Comparison of ENCODE assay signal across 17 cellular contexts in genomic region chr22:22761963-22762772, GRCh38.
A peak's percentile ranks its signal among the peaks of the same experiment; 100 is the strongest.
DNase-seq lines count a peak whose midpoint lies in the region; ATAC-seq lines count a peak whose summit lies in the region.
"Had no signal": no experiment of that assay in that cellular context is flagged by ENCODE, and none has a peak within 500 bp of the region (broad histone marks: within the 10 kb centered on the region; RNA-seq: fewer than 3 reads in every experiment).

No MANE protein-coding gene starts in this region.

- peaks cover 22% of the 10 kb centered on the region for H3K4me1 Mint-ChIP-seq in activated CD8-positive, alpha-beta T cell treated with anti-CD3 and anti-CD28 coated beads, Interleukin-2, amount 10 ng/mL, durations not matched to agents 7 days and 5 days (ENCODE audit: low read depth)

- H2BK120ac ChIP-seq in trophoblast cell (ENCODE audit: insufficient read depth, low read length, poor library complexity), result no peak overlapping the region

- no peak overlapping the region for H3K4ac ChIP-seq in trophoblast cell (ENCODE audit: low read depth, low read length)

- H4K8ac ChIP-seq in trophoblast cell (ENCODE audit: low read depth, low read length), result no peak overlapping the region

- no CpG with 5 or more reads among the region's 8 CpGs for WGBS in trophoblast cell (ENCODE audit: extremely low coverage, insufficient coverage, insufficient read length)

- no peak overlapping the region for H3K23ac ChIP-seq in trophoblast cell (ENCODE audit: low read length)

- no peak overlapping the region for H3K9ac ChIP-seq in trophoblast cell (ENCODE audit: low read length)

- no peaks in the 10 kb centered on the region for H3K9me3 ChIP-seq in trophoblast cell (ENCODE audit: insufficient read depth, low read depth, low read length)
- H3K9me3 ChIP-seq: SJCRH30 had no signal

- H3K27ac ChIP-seq in trophoblast cell (ENCODE audit: low read depth, low read length), result no peak overlapping the region
- H3K27ac ChIP-seq: SJCRH30 had no signal

- POLR2A ChIA-PET in activated CD8-positive, alpha-beta T cell treated with anti-CD3 and anti-CD28 coated beads, Interleukin-2, amount 10 ng/mL, durations not matched to agents 7 days and 5 days (lab: Charles Lee), result no interaction called here

- H2AK5ac ChIP-seq in trophoblast cell (ENCODE audit: low read length), result no peak overlapping the region

- no peaks in the 10 kb centered on the region for H3K36me3 ChIP-seq in trophoblast cell (ENCODE audit: control insufficient read depth in 1 of 2, insufficient read depth in 2 of 2, low read length in 2 of 2)
- H3K36me3 ChIP-seq: SJCRH30 had no signal

- H3K4me2 ChIP-seq in trophoblast cell (ENCODE audit: low read length), result no peak overlapping the region

- H3K27me3 Mint-ChIP-seq in activated CD8-positive, alpha-beta T cell treated with anti-CD3 and anti-CD28 coated beads, Interleukin-2, amount 10 ng/mL, durations not matched to agents 7 days and 5 days (ENCODE audit: low read depth), result no peaks in the 10 kb centered on the region

- H3K79me2 ChIP-seq in trophoblast cell (ENCODE audit: control insufficient read depth, insufficient read depth, low read length, poor library complexity), result no peaks in the 10 kb centered on the region

- H2BK5ac ChIP-seq in trophoblast cell (ENCODE audit: low read depth, low read length, poor library complexity), result no peak overlapping the region

- no peak for ATAC-seq in activated CD8-positive, alpha-beta T cell treated with anti-CD3 and anti-CD28 coated beads, Interleukin-2, amount 10 ng/mL, durations not matched to agents 7 days and 5 days
- ATAC-seq in left lobe of liver (no peak), GM21381 (IDR thresholded peaks at IDR 0.05; ENCODE audit: unreplicated experiment) (no peak)
- ATAC-seq: PC-3 had no signal

- no peak overlapping the region for H3K4me3 Mint-ChIP-seq in activated CD8-positive, alpha-beta T cell treated with anti-CD3 and anti-CD28 coated beads, Interleukin-2, amount 10 ng/mL, durations not matched to agents 7 days and 5 days
- H3K4me3 Mint-ChIP-seq: HFFc6 had no signal

- H4K91ac ChIP-seq in trophoblast cell (ENCODE audit: low read depth, low read length), result no peak overlapping the region

- H3K36me3 Mint-ChIP-seq in activated CD8-positive, alpha-beta T cell treated with anti-CD3 and anti-CD28 coated beads, Interleukin-2, amount 10 ng/mL, durations not matched to agents 7 days and 5 days (ENCODE audit: low read depth), result no peaks in the 10 kb centered on the region

- peak; percentile 16 for DNase-seq in activated CD4-positive, CD25-positive, alpha-beta regulatory T cell treated with anti-CD3 and anti-CD28 coated beads, Interleukin-2, amount 50 U/mL, for 72 hours
- DNase-seq in activated CD4-positive, CD25-positive, alpha-beta regulatory T cell (lab: John Stamatoyannopoulos, UW), result no peak
- DNase-seq in activated CD8-positive, alpha-beta T cell treated with anti-CD3 and anti-CD28 coated beads, Interleukin-2, amount 10 ng/mL, durations not matched to agents 7 days and 5 days, result peak; percentile 5
- DNase-seq in left lobe of liver (ENCODE audit: low spot score), result peak; percentile 28
- no peak for DNase-seq in epidermal melanocyte (ENCODE audit: insufficient read length, low spot score)
- no peak for DNase-seq in trophoblast cell
- no peak for DNase-seq in cerebellar cortex (ENCODE audit: low spot score)
- DNase-seq: 8988T, GF-D8, HFFc6, KG1, NCI-H1417 treated with DMSO at 0.1 percent for 48 hours, NCI-H2029, NCI-H774, PC-3, SJCRH30 had no signal

- no peak overlapping the region for H4K12ac ChIP-seq in trophoblast cell (ENCODE audit: low read depth, low read length)

- no peak overlapping the region for H3K18ac ChIP-seq in trophoblast cell (ENCODE audit: low read length)

- H3K4me1 ChIP-seq in trophoblast cell (ENCODE audit: control insufficient read depth in 1 of 2, insufficient read depth in 2 of 2, low read length in 2 of 2), result no peaks in the 10 kb centered on the region

- CTCF ChIA-PET in activated CD8-positive, alpha-beta T cell treated with anti-CD3 and anti-CD28 coated beads, Interleukin-2, amount 10 ng/mL, durations not matched to agents 7 days and 5 days (lab: Charles Lee), result interaction anchor here (1.0 to 9.2 kb wide), 2 partner anchors 7 to 8 kb away, joined by 6 to 134 read pairs; no protein-coding TSS in a partner anchor

- no peak overlapping the region for H3K14ac ChIP-seq in trophoblast cell (ENCODE audit: low read length)

- H2AFZ ChIP-seq in trophoblast cell (ENCODE audit: insufficient read depth, low read length, poor library complexity), result no peak overlapping the region

- no peaks in the 10 kb centered on the region for H3K79me1 ChIP-seq in trophoblast cell (ENCODE audit: low read length)

- no peak overlapping the region for H2BK12ac ChIP-seq in trophoblast cell (ENCODE audit: low read length)

- no peak overlapping the region for H3K4me3 ChIP-seq in trophoblast cell (ENCODE audit: low read depth, low read length)
- H3K4me3 ChIP-seq: SJCRH30 had no signal

- H3K9me3 Mint-ChIP-seq in activated CD8-positive, alpha-beta T cell treated with anti-CD3 and anti-CD28 coated beads, Interleukin-2, amount 10 ng/mL, durations not matched to agents 7 days and 5 days (ENCODE audit: insufficient read depth), result no peaks in the 10 kb centered on the region
- H3K9me3 Mint-ChIP-seq: HFFc6 had no signal

- no peaks in the 10 kb centered on the region for H3K27me3 ChIP-seq in trophoblast cell (ENCODE audit: insufficient read depth, low read length)
- H3K27me3 ChIP-seq: SJCRH30 had no signal

- H3K27ac Mint-ChIP-seq in activated CD8-positive, alpha-beta T cell treated with anti-CD3 and anti-CD28 coated beads, Interleukin-2, amount 10 ng/mL, durations not matched to agents 7 days and 5 days, result no peak overlapping the region
- H3K27ac Mint-ChIP-seq: HFFc6 had no signal

Comparison
In these comparisons a context has a peak if more than half of its experiments do, and no peak if none do; other contexts are left out.
1. DNase-seq: peak in activated CD4-positive, CD25-positive, alpha-beta regulatory T cell treated with anti-CD3 and anti-CD28 coated beads, Interleukin-2, amount 50 U/mL, for 72 hours (single experiment), activated CD8-positive, alpha-beta T cell treated with anti-CD3 and anti-CD28 coated beads, Interleukin-2, amount 10 ng/mL, durations not matched to agents 7 days and 5 days (single experiment) and left lobe of liver (single experiment); none in activated CD4-positive, CD25-positive, alpha-beta regulatory T cell (0 of 4), epidermal melanocyte (single experiment), trophoblast cell (0 of 2) and cerebellar cortex (single experiment).